Comparison of ENCODE assay signal across 20 cellular contexts in genomic region chr18:75538727-75539126, GRCh38.
A peak's percentile ranks its signal among the peaks of the same experiment; 100 is the strongest.
DNase-seq lines count a peak whose midpoint lies in the region; TF ChIP-seq lines count a peak whose summit lies in the region.
"Had no signal": no experiment of that assay in that cellular context is flagged by ENCODE, and none has a peak within 500 bp of the region (broad histone marks: within the 10 kb centered on the region; RNA-seq: fewer than 3 reads in every experiment).

No MANE protein-coding gene starts in this region.

- H3K27ac ChIP-seq in esophagus muscularis mucosa (replicated peaks in 1 of 4) (no peak overlapping the region), spleen (no peak overlapping the region)
- H3K27ac ChIP-seq: colonic mucosa, vagina had no signal

- no peaks in the 10 kb centered on the region for H3K9me3 ChIP-seq in esophagus muscularis mucosa
- H3K9me3 ChIP-seq in spleen = no peaks in the 10 kb centered on the region
- H3K9me3 ChIP-seq: colonic mucosa, vagina had no signal

- H3K4me3 Mint-ChIP-seq in HFFc6 = peak overlapping the region; percentile 3; the same call in 1 of the 2 replicates
- H3K4me3 Mint-ChIP-seq: activated CD8-positive, alpha-beta T cell treated with anti-CD3 and anti-CD28 coated beads for 36 hours; activated naive CD4-positive, alpha-beta T cell treated with anti-CD3 and anti-CD28 coated beads, Interleukin-2, amount 10 ng/mL, durations not matched to agents 7 days and 5 days; naive thymus-derived CD4-positive, alpha-beta T cell had no signal

- TF ChIP-seq CTCF in AG09309 (IDR thresholded peaks at IDR 0.05; ENCODE audit: control insufficient read depth, insufficient read depth, low read depth, low read length, missing control alignments) (no peak), HFFc6 (IDR thresholded peaks at IDR 0.05) (no peak), esophagus muscularis mucosa (IDR thresholded peaks at IDR 0.05) (no peak), spleen (IDR thresholded peaks at IDR 0.05 in 8 of 11, conservative IDR thresholded peaks at IDR 0.05 in 3 of 11) (no peak)

- H3K4me3 ChIP-seq in AG09309 (ENCODE audit: control insufficient read depth, low read depth, low read length) (no peak overlapping the region), esophagus muscularis mucosa (no peak overlapping the region), spleen (no peak overlapping the region)
- H3K4me3 ChIP-seq: colonic mucosa, vagina had no signal

- no peak for TF ChIP-seq EP300 in esophagus muscularis mucosa (IDR thresholded peaks at IDR 0.05)

- intact Hi-C loops in esophagus muscularis mucosa (cut with DNase I) (no loop called here), spleen (cut with DNase I; ENCODE audit: low total_unique reads) (no loop called here)

- 93% methylated on average over 2 of the region's 2 CpGs for WGBS in esophagus muscularis mucosa
- WGBS in spleen, 5 donors = 88 to 100% (median 94%) methylated on average over 2 of the region's 2 CpGs

- TF ChIP-seq POLR2A in esophagus muscularis mucosa (IDR thresholded peaks at IDR 0.05; ENCODE audit: low read depth) (no peak), spleen (IDR thresholded peaks at IDR 0.05) (no peak)

- no peak overlapping the region for H3K27ac Mint-ChIP-seq in HFFc6
- H3K27ac Mint-ChIP-seq: activated CD8-positive, alpha-beta T cell treated with anti-CD3 and anti-CD28 coated beads for 36 hours; activated naive CD4-positive, alpha-beta T cell treated with anti-CD3 and anti-CD28 coated beads, Interleukin-2, amount 10 ng/mL, durations not matched to agents 7 days and 5 days; naive thymus-derived CD4-positive, alpha-beta T cell had no signal

- H3K36me3 ChIP-seq in esophagus muscularis mucosa (no peaks in the 10 kb centered on the region), spleen (no peaks in the 10 kb centered on the region)
- H3K36me3 ChIP-seq: colonic mucosa, vagina had no signal

- H3K9me3 Mint-ChIP-seq in HFFc6 = no peaks in the 10 kb centered on the region
- H3K9me3 Mint-ChIP-seq: activated CD8-positive, alpha-beta T cell treated with anti-CD3 and anti-CD28 coated beads for 36 hours; activated naive CD4-positive, alpha-beta T cell treated with anti-CD3 and anti-CD28 coated beads, Interleukin-2, amount 10 ng/mL, durations not matched to agents 7 days and 5 days; naive thymus-derived CD4-positive, alpha-beta T cell had no signal

- H3K4me1 ChIP-seq in esophagus muscularis mucosa (no peaks in the 10 kb centered on the region), spleen (no peaks in the 10 kb centered on the region)
- H3K4me1 ChIP-seq: colonic mucosa, vagina had no signal

- peaks cover 2% of the 10 kb centered on the region; the same call in 1 of the 2 replicates for H3K27me3 Mint-ChIP-seq in HFFc6 (ENCODE audit: insufficient read depth)
- H3K27me3 Mint-ChIP-seq: activated naive CD4-positive, alpha-beta T cell treated with anti-CD3 and anti-CD28 coated beads, Interleukin-2, amount 10 ng/mL, durations not matched to agents 7 days and 5 days had no signal

- no peaks in the 10 kb centered on the region for H3K27me3 ChIP-seq in esophagus muscularis mucosa
- H3K27me3 ChIP-seq in spleen (replicated peaks in 1 of 7) = peaks cover 0 to 10% (median 0%) of the 10 kb centered on the region in 7 donors
- H3K27me3 ChIP-seq: colonic mucosa, vagina had no signal

- DNase-seq in AG09309 (ENCODE audit: low read depth) = peak; percentile 73
- peak; percentile 79 for DNase-seq in HFFc6
- DNase-seq in esophagus muscularis mucosa (ENCODE audit: extremely low spot score) = peak; percentile 42
- peak; percentile 2 for DNase-seq in iris pigment epithelial cell (ENCODE audit: low read depth)
- DNase-seq in amniotic stem cell (lab: John Stamatoyannopoulos, UW) = no peak
- no peak for DNase-seq in medulla oblongata (ENCODE audit: extremely low spot score)
- DNase-seq in NCI-H524 (lab: John Stamatoyannopoulos, UW) = no peak
- DNase-seq in spleen = no peak
- DNase-seq: activated CD8-positive, alpha-beta T cell treated with anti-CD3 and anti-CD28 coated beads for 36 hours; activated naive CD4-positive, alpha-beta T cell treated with anti-CD3 and anti-CD28 coated beads, Interleukin-2, amount 10 ng/mL, durations not matched to agents 7 days and 5 days; colonic mucosa; DMS79 treated with DMSO at 0.1 percent for 48 hours; Kasumi-1; kidney glomerular epithelial cell; naive thymus-derived CD4-positive, alpha-beta T cell; NCI-H1092 treated with DMSO at 0.1 percent for 48 hours; NCI-H2081 treated with DMSO at 0.1 percent for 48 hours; NK-92 treated with Interleukin-12 subunit alpha and Interleukin-12 subunit beta, amount 100 ng/mL, for 24 hours; stimulated activated CD4-positive, alpha-beta T cell treated with anti-CD3 and anti-CD28 coated beads, Interleukin-15, amount 100 ng/mL, for 24 hours had no signal

- H3K36me3 Mint-ChIP-seq in HFFc6 (ENCODE audit: low read depth) = no peaks in the 10 kb centered on the region
- H3K36me3 Mint-ChIP-seq: activated naive CD4-positive, alpha-beta T cell treated with anti-CD3 and anti-CD28 coated beads, Interleukin-2, amount 10 ng/mL, durations not matched to agents 7 days and 5 days; naive thymus-derived CD4-positive, alpha-beta T cell had no signal

- H3K4me1 Mint-ChIP-seq in HFFc6 (ENCODE audit: low read depth) = peaks cover 14% of the 10 kb centered on the region
- H3K4me1 Mint-ChIP-seq: activated naive CD4-positive, alpha-beta T cell treated with anti-CD3 and anti-CD28 coated beads, Interleukin-2, amount 10 ng/mL, durations not matched to agents 7 days and 5 days; naive thymus-derived CD4-positive, alpha-beta T cell had no signal

Comparison
In these comparisons a context has a peak if more than half of its experiments do, and no peak if none do; other contexts are left out.
1. DNase-seq: peak in AG09309 (single experiment), HFFc6 (single experiment), esophagus muscularis mucosa (single experiment) and iris pigment epithelial cell (single experiment); none in amniotic stem cell (single experiment), medulla oblongata (single experiment), NCI-H524 (0 of 2) and spleen (single experiment).